In genomic region chr18:79941473-79942119, GRCh38 we compare ENCODE assay signal across 20 cellular contexts. TPM values are rescaled to one million over a fixed set of nuclear protein-coding genes. Genes with fewer than 3 reads are reported as not detected.
DNase-seq lines count a peak whose midpoint lies in the region; ATAC-seq and TF ChIP-seq lines count a peak whose summit lies in the region.
"Had no signal": no experiment of that assay in that cellular context is flagged by ENCODE, and none has a peak within 500 bp of the region (broad histone marks: within the 10 kb centered on the region; RNA-seq: fewer than 3 reads in every experiment).

No MANE protein-coding gene starts in this region.

- peaks cover 0 to 13% (median 2%) of the 10 kb centered on the region in 4 donors for H3K36me3 ChIP-seq in transverse colon
- H3K36me3 ChIP-seq: cardiac muscle cell had no signal

- 74 to 83% methylated on average over 5 to 16 of the region's 16 CpGs for WGBS in transverse colon (ENCODE audit: low coverage in 1 of 2), 2 donors

- no peak overlapping the region for H3K4me3 ChIP-seq in transverse colon
- H3K4me3 ChIP-seq: cardiac muscle cell had no signal

- H3K9me3 ChIP-seq in transverse colon: no peaks in the 10 kb centered on the region

- no peak for ATAC-seq in HG03432 (IDR thresholded peaks at IDR 0.05; ENCODE audit: unreplicated experiment)
- ATAC-seq: activated naive CD4-positive, alpha-beta T cell treated with anti-CD3 and anti-CD28 coated beads, Interleukin-2, amount 50 U/mL, for 72 hours; foreskin keratinocyte had no signal

- peaks cover 26% of the 10 kb centered on the region for H3K4me1 Mint-ChIP-seq in nephron progenitor cell

- peak overlapping the region; percentile 47 for H3K27ac ChIP-seq in cingulate gyrus (ENCODE audit: low read depth, low read length)
- H3K27ac ChIP-seq in transverse colon: peak overlapping the region in 1 of 4 donors; percentile 68
- H3K27ac ChIP-seq: foreskin keratinocyte had no signal

- no peak overlapping the region for H3K27ac Mint-ChIP-seq in nephron progenitor cell
- H3K27ac Mint-ChIP-seq: IgD-negative memory B cell; T-helper 2 cell treated with Interferon-gamma antibody and Interleukin-4, amounts not matched to agents 5 μg/mL and 100 μg/mL, for 36 hours had no signal

- no peak for TF ChIP-seq EP300 in transverse colon (IDR thresholded peaks at IDR 0.05; ENCODE audit: low read depth)

- TF ChIP-seq CTCF in transverse colon (IDR thresholded peaks at IDR 0.05) (no peak), nephron progenitor cell (IDR thresholded peaks at IDR 0.05) (no peak)

- peaks cover 45% of the 10 kb centered on the region for H3K36me3 Mint-ChIP-seq in nephron progenitor cell (ENCODE audit: low read depth)

- no peak for TF ChIP-seq POLR2A in transverse colon (IDR thresholded peaks at IDR 0.05)

- H3K27me3 Mint-ChIP-seq in nephron progenitor cell (ENCODE audit: low read depth, poor library complexity): peaks cover 5% of the 10 kb centered on the region
- H3K27me3 Mint-ChIP-seq: CD4-positive, CD25-positive, alpha-beta regulatory T cell; IgD-negative memory B cell had no signal

- in situ Hi-C loops in transverse colon (cut with MboI; ENCODE audit: low pct_ligation_motif_present in 1 of 4, low pct_unique_long_range_greater_than_20kb in 1 of 4, low sequenced_read_pairs in 3 of 4): no loop called here

- no peak overlapping the region for H3K4me3 Mint-ChIP-seq in nephron progenitor cell
- H3K4me3 Mint-ChIP-seq: IgD-negative memory B cell; T-helper 2 cell treated with Interferon-gamma antibody and Interleukin-4, amounts not matched to agents 5 μg/mL and 100 μg/mL, for 36 hours had no signal

- intact Hi-C loops in transverse colon (cut with DNase I; ENCODE audit: low total_unique reads): no loop called here

- H3K9me3 Mint-ChIP-seq in nephron progenitor cell: peaks cover 16% of the 10 kb centered on the region

- H3K4me1 ChIP-seq in transverse colon: peaks cover 5 to 89% (median 54%) of the 10 kb centered on the region in 4 donors
- H3K4me1 ChIP-seq: foreskin keratinocyte had no signal

- H3K27me3 ChIP-seq in transverse colon: no peaks in the 10 kb centered on the region
- H3K27me3 ChIP-seq: cardiac muscle cell, foreskin keratinocyte had no signal

- DNase-seq in activated CD8-positive, alpha-beta memory T cell treated with anti-CD3 and anti-CD28 coated beads, Interleukin-2, amount 50 U/mL, for 48 hours: peak; percentile 43
- DNase-seq in activated CD8-positive, alpha-beta memory T cell treated with anti-CD3 and anti-CD28 coated beads for 24 hours: no peak
- DNase-seq in midbrain (lab: John Stamatoyannopoulos, UW): peak; percentile 60
- peak; percentile 6 for DNase-seq in transverse colon
- DNase-seq in iPS-NIHi7 (ENCODE audit: extremely low spot score): no peak
- no peak for DNase-seq in nephron progenitor cell
- DNase-seq: activated CD4-positive, alpha-beta T cell treated with anti-CD3 and anti-CD28 coated beads for 4 hours; CD4-positive, CD25-positive, alpha-beta regulatory T cell; DMS79; foreskin keratinocyte; NCI-H2029; NCI-H524; stimulated activated CD4-positive, alpha-beta T cell treated with anti-CD3 and anti-CD28 coated beads, Interleukin-4, amount 100 ng/mL, for 1 hour; stimulated activated CD8-positive, alpha-beta memory T cell treated with anti-CD3 and anti-CD28 coated beads, Interleukin-4, amount 100 ng/mL, for 48 hours had no signal

RNA-seq across cellular contexts. Expression of gene SLC66A2, which starts 9.9 kb away (rescaled TPM):
- 100 to 1,000 TPM in 2 of 4 donors, 10 to 100 TPM in 2; 56.5 to 183 (median 92.9) TPM for total RNA-seq in transverse colon

RNA-seq across cellular contexts. Expression of gene HSBP1L1, which starts 22.8 kb away (rescaled TPM):
- total RNA-seq in transverse colon: 100 to 1,000 TPM in 2 of 4 donors, 10 to 100 TPM in 2; 48.4 to 211 (median 109) TPM

RNA-seq across cellular contexts. Expression of gene TXNL4A, which starts 46.8 kb away (rescaled TPM):
- 10 to 100 TPM in 3 of 4 donors, 1 to 10 TPM in 1; 4.1 to 36.8 (median 31.0) TPM for total RNA-seq in transverse colon

Comparison
In these comparisons a context has a peak if more than half of its experiments do, and no peak if none do; other contexts are left out.
1. DNase-seq: peak in activated CD8-positive, alpha-beta memory T cell treated with anti-CD3 and anti-CD28 coated beads, Interleukin-2, amount 50 U/mL, for 48 hours (single experiment), midbrain (single experiment) and transverse colon (single experiment); none in activated CD8-positive, alpha-beta memory T cell treated with anti-CD3 and anti-CD28 coated beads for 24 hours (single experiment), iPS-NIHi7 (single experiment) and nephron progenitor cell (single experiment).